Comparison of ENCODE assay signal across 9 cellular contexts in genomic region chr3:134364061-134364935, GRCh38. TPM values are rescaled to one million over a fixed set of nuclear protein-coding genes. Genes with fewer than 3 reads are reported as not detected.
DNase-seq lines count a peak whose midpoint lies in the region; ATAC-seq and TF ChIP-seq lines count a peak whose summit lies in the region.
"Had no signal": no experiment of that assay in that cellular context is flagged by ENCODE, and none has a peak within 500 bp of the region (broad histone marks: within the 10 kb centered on the region; RNA-seq: fewer than 3 reads in every experiment).

No MANE protein-coding gene starts in this region.

- H3K9me3 ChIP-seq in cardiac muscle cell (ENCODE audit: low read depth), result no peaks in the 10 kb centered on the region
- no peaks in the 10 kb centered on the region for H3K9me3 ChIP-seq in osteoblast (ENCODE audit: low read depth, low read length)

- H3K4me1 ChIP-seq in cardiac muscle cell (ENCODE audit: low read depth), result peaks cover 37% of the 10 kb centered on the region
- peaks cover 97% of the 10 kb centered on the region for H3K4me1 ChIP-seq in osteoblast (ENCODE audit: insufficient read depth, low read length)

- H3K4me2 ChIP-seq in osteoblast (ENCODE audit: insufficient read depth, low read length), result peak overlapping the region; percentile 28

- peak overlapping the region; percentile 5 for H3K4me3 ChIP-seq in cardiac muscle cell
- peak overlapping the region; percentile 26 for H3K4me3 ChIP-seq in osteoblast (ENCODE audit: insufficient read depth, low read length)

- peaks cover 40% of the 10 kb centered on the region for H3K36me3 ChIP-seq in cardiac muscle cell
- H3K36me3 ChIP-seq in osteoblast (ENCODE audit: insufficient read depth, low read length), result peaks cover 96% of the 10 kb centered on the region

- peak; percentile 37 for DNase-seq in DMS153 (lab: John Stamatoyannopoulos, UW)
- DNase-seq in DMS153 treated with DMSO at 0.1 percent for 48 hours (lab: John Stamatoyannopoulos, UW; ENCODE audit: unreplicated experiment), result no peak
- DNase-seq in NCI-H2227 (lab: John Stamatoyannopoulos, UW; ENCODE audit: unreplicated experiment), result peak; percentile 68
- peak in 54 of 58 donors; percentile 19 to 83 (median 71) for DNase-seq in anterior cingulate cortex (lab: John Stamatoyannopoulos, UW)
- DNase-seq in cardiac muscle cell (ENCODE audit: low read depth in 1 of 2, low spot score in 1 of 2), result peak; percentile 96 to 99
- DNase-seq in osteoblast (ENCODE audit: insufficient read length, low spot score, missing footprints), result peak; percentile 99
- no peak for DNase-seq in germinal center (ENCODE audit: low spot score)

- peak overlapping the region; percentile 99 for H3K27ac ChIP-seq in cardiac muscle cell
- H3K27ac ChIP-seq in osteoblast (ENCODE audit: low read depth, low read length), result peak overlapping the region; percentile 84
- H3K27ac ChIP-seq: 22Rv1 had no signal

- H4K20me1 ChIP-seq in osteoblast (ENCODE audit: insufficient read depth, low read length), result peaks cover 65% of the 10 kb centered on the region

- no peak overlapping the region for H2AFZ ChIP-seq in osteoblast (ENCODE audit: low read length)

- no peak for ATAC-seq in HG03139 (IDR thresholded peaks at IDR 0.05; ENCODE audit: unreplicated experiment)

- H3K79me2 ChIP-seq in osteoblast (ENCODE audit: insufficient read depth, low read length), result peaks cover 76% of the 10 kb centered on the region

- no peak for TF ChIP-seq CTCF in cardiac muscle cell (IDR thresholded peaks at IDR 0.05; ENCODE audit: low read depth, low read length)
- no peak for TF ChIP-seq CTCF in osteoblast (IDR thresholded peaks at IDR 0.05; ENCODE audit: extremely low read depth, low read depth, low read length)

- no peaks in the 10 kb centered on the region for H3K27me3 ChIP-seq in cardiac muscle cell
- no peaks in the 10 kb centered on the region for H3K27me3 ChIP-seq in osteoblast (ENCODE audit: insufficient read depth, low read length)

RNA-seq across cellular contexts. Expression of gene AMOTL2, which starts 9.9 kb away (rescaled TPM):
- total RNA-seq in cardiac muscle cell, result 64.2 and 103 TPM in 2 replicates
- polyA plus RNA-seq in cardiac muscle cell, result 26.7 and 32.1 TPM in 2 replicates
- 205 and 300 TPM in 2 replicates for total RNA-seq in osteoblast

Comparison
In these comparisons a context has a peak if more than half of its experiments do, and no peak if none do; other contexts are left out.
1. DNase-seq: peak in DMS153 (single experiment), NCI-H2227 (single experiment), anterior cingulate cortex (54 of 58), cardiac muscle cell (2 of 2) and osteoblast (single experiment); none in DMS153 treated with DMSO at 0.1 percent for 48 hours (single experiment) and germinal center (single experiment).